ENCODE assay signal across 8 cellular contexts in the genomic region with DNA sequence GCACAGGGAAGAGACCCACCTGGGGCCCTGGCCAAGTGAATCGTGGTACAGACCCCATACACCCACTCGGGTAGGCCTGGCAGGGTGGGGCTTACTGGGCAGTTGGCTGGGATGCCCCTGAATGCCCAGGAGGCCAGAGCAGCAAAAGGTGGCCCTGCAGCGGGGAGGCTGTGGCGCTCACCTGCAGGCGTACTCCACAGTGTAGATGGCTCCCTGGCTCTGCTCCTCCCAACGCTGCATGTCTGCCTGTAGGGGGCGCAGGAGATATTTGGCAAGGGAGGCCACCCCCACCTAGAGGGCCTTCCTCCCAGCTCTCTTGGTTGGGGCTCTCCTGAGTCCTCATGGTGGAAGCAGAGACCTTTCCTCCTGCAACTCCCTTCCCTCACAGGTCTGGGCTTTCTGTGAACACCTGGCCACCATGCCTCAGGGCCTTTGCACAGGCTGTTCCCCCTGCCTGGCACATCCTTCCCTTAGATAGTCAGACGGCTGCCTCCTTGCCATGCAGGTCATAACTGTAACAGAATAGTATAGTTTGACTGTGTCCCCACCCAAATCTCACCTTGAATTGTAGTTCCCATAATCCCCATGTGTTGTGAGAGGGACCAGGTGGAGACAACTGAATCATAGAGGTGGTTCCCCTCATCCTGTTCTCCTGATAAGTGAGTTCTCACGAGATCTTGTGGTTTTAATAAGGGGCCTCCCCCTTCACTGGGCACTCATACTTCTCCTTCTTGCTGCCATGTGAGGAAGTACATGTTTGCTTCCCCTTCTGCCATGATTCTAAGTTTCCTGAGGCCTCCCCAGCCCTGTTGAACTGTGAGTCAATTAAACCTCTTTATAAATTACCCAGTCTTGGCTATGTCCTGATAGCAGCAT. TPM values are rescaled to one million over a fixed set of nuclear protein-coding genes. Genes with fewer than 3 reads are reported as not detected.
A peak's percentile ranks its signal among the peaks of the same experiment; 100 is the strongest.
DNase-seq lines count a peak whose midpoint lies in the region; ATAC-seq and TF ChIP-seq lines count a peak whose summit lies in the region.

No MANE protein-coding gene starts in this region.

- CTCF ChIA-PET in HEK293 (lab: Yijun Ruan, JAX), result interaction anchor here (0.5 to 2.7 kb wide), 7 partner anchors 12 to 768 kb away, joined by 3 to 9 read pairs (median 4); no protein-coding TSS in a partner anchor

- TF ChIP-seq CTCF in HEK293 (tag by site-specific recombination; IDR thresholded peaks at IDR 0.05), result peak; percentile 44
- peak; percentile 55 for TF ChIP-seq CTCF in RWPE2 (IDR thresholded peaks at IDR 0.05; ENCODE audit: poor library complexity, severe bottlenecking)
- peak; percentile 39 for TF ChIP-seq CTCF in hepatocyte (IDR thresholded peaks at IDR 0.05; ENCODE audit: poor library complexity)

- DNase-seq in RWPE2 (ENCODE audit: low spot score) (no peak), hepatocyte (ENCODE audit: low spot score) (peak; percentile 59), DMS79 treated with DMSO at 0.1 percent for 48 hours (lab: John Stamatoyannopoulos, UW) (no peak)
- peak; percentile 37 for DNase-seq in activated effector memory CD4-positive, alpha-beta T cell treated with Interleukin-2 at 50 U/mL for 16 hours
- DNase-seq in stimulated activated CD4-positive, alpha-beta T cell treated with anti-CD3 and anti-CD28 coated beads, Interleukin-4, amount 100 ng/mL, for 4 hours, result peak; percentile 43 to 59

- no peak overlapping the region for H2AFZ ChIP-seq in hepatocyte

- peaks cover 20% of the 10 kb centered on the region for H3K79me2 ChIP-seq in hepatocyte

- H3K4me1 ChIP-seq in BLaER1 (peaks cover 64% of the 10 kb centered on the region), HEK293 (ENCODE audit: control insufficient read depth, insufficient read depth, low read length) (no peaks in the 10 kb centered on the region), RWPE2 (ENCODE audit: insufficient read depth, poor library complexity, severe bottlenecking) (no peaks in the 10 kb centered on the region), hepatocyte (ENCODE audit: insufficient read depth) (peaks cover 6% of the 10 kb centered on the region)

- H3K4me2 ChIP-seq in BLaER1 (peak overlapping the region; percentile 3; the same call in 1 of the 2 replicates), hepatocyte (no peak overlapping the region)

- no peaks in the 10 kb centered on the region for H3K27me3 ChIP-seq in BLaER1
- no peaks in the 10 kb centered on the region for H3K27me3 ChIP-seq in RWPE2 (ENCODE audit: insufficient read depth, poor library complexity, severe bottlenecking)
- H3K27me3 ChIP-seq in hepatocyte, result no peaks in the 10 kb centered on the region

- H3K4me3 ChIP-seq in BLaER1, result no peak overlapping the region
- H3K4me3 ChIP-seq in HEK293 (ENCODE audit: low read depth, low read length), result no peak overlapping the region
- H3K4me3 ChIP-seq in RWPE2 (ENCODE audit: severe bottlenecking), result no peak overlapping the region
- H3K4me3 ChIP-seq in hepatocyte, result no peak overlapping the region

- H3K9me2 ChIP-seq in hepatocyte (replicated peaks; ENCODE audit: insufficient read depth), result no peaks in the 10 kb centered on the region

- ATAC-seq in RWPE2 (ENCODE audit: low read depth) (peak; percentile 68), GM18870 (IDR thresholded peaks at IDR 0.05; ENCODE audit: unreplicated experiment) (no peak)

- WGBS in hepatocyte (ENCODE audit: low lambda C conversion rate, missing lambda C conversion rate), result 64% methylated on average over 9 of the region's 9 CpGs

- H3K36me3 ChIP-seq in BLaER1, result peaks cover 75% of the 10 kb centered on the region
- H3K36me3 ChIP-seq in HEK293 (ENCODE audit: control insufficient read depth in 2 of 2, insufficient read depth in 1 of 2, low read length in 2 of 2), result peaks cover 4 to 30% of the 10 kb centered on the region in 2 experiments; a peak in 2 of 3 replicates
- peaks cover 22% of the 10 kb centered on the region for H3K36me3 ChIP-seq in RWPE2 (ENCODE audit: low read depth)
- no peaks in the 10 kb centered on the region for H3K36me3 ChIP-seq in hepatocyte (replicated peaks; ENCODE audit: insufficient read depth, low read depth)

- H3K9me3 ChIP-seq in BLaER1 (peaks cover 6% of the 10 kb centered on the region; the same call in 1 of the 2 replicates), HEK293 (ENCODE audit: control insufficient read depth, insufficient read depth, low read depth, low read length) (no peaks in the 10 kb centered on the region), RWPE2 (ENCODE audit: severe bottlenecking) (no peaks in the 10 kb centered on the region), hepatocyte (ENCODE audit: low read depth) (no peaks in the 10 kb centered on the region)

- H4K20me1 ChIP-seq in BLaER1 (peaks cover 31% of the 10 kb centered on the region), hepatocyte (ENCODE audit: insufficient read depth, poor library complexity, severe bottlenecking) (no peaks in the 10 kb centered on the region)

- 0 out of 2 replicates have a peak overlapping the region, but pooled peaks have one; percentile 10 for H3K9ac ChIP-seq in BLaER1

- no peak overlapping the region for H3K27ac ChIP-seq in BLaER1
- no peak overlapping the region for H3K27ac ChIP-seq in HEK293 (ENCODE audit: extremely low read depth, low read depth, low read length)
- H3K27ac ChIP-seq in RWPE2 (ENCODE audit: poor library complexity, severe bottlenecking), result no peak overlapping the region
- H3K27ac ChIP-seq in hepatocyte, result no peak overlapping the region

- POLR2A ChIA-PET in HEK293 (lab: Yijun Ruan, JAX), result interaction anchor here (0.6 to 1.0 kb wide), 2 partner anchors 16 to 113 kb away, joined by 3 to 4 read pairs; a partner anchor contains a TSS

TF ChIP-seq in HEK293, 187 proteins besides CTCF, POLR2A, EP300 and RAD21 (continues in another document):
- TF ChIP-seq, protein P1, sequence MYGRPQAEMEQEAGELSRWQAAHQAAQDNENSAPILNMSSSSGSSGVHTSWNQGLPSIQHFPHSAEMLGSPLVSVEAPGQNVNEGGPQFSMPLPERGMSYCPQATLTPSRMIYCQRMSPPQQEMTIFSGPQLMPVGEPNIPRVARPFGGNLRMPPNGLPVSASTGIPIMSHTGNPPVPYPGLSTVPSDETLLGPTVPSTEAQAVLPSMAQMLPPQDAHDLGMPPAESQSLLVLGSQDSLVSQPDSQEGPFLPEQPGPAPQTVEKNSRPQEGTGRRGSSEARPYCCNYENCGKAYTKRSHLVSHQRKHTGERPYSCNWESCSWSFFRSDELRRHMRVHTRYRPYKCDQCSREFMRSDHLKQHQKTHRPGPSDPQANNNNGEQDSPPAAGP (tag by site-specific recombination; IDR thresholded peaks at IDR 0.05), result no peak
- TF ChIP-seq ZNF555 (tag by site-specific recombination; conservative IDR thresholded peaks at IDR 0.05) (no peak), ZNF175 (tag by site-specific recombination; IDR thresholded peaks at IDR 0.05) (no peak), ZNF133 (tag by site-specific recombination; IDR thresholded peaks at IDR 0.05) (no peak), MZF1 (tag by site-specific recombination; IDR thresholded peaks at IDR 0.05; ENCODE audit: borderline replicate concordance) (peak; percentile 15; the same call in 1 of the 2 replicates), ZNF654 (tag by site-specific recombination; IDR thresholded peaks at IDR 0.05; ENCODE audit: low read depth) (peak; percentile 44), ZNF561 (tag by site-specific recombination; IDR thresholded peaks at IDR 0.05; ENCODE audit: borderline replicate concordance) (no peak), IKZF3 (tag by site-specific recombination; IDR thresholded peaks at IDR 0.05) (no peak), ZNF560 (tag by site-specific recombination; IDR thresholded peaks at IDR 0.05; ENCODE audit: borderline replicate concordance) (no peak), ZNF623 (tag by site-specific recombination; IDR thresholded peaks at IDR 0.05) (peak; percentile 97), ZNF169 (tag by site-specific recombination; IDR thresholded peaks at IDR 0.05) (no peak), ZNF10 (tag by site-specific recombination; IDR thresholded peaks at IDR 0.05) (no peak), ZNF596 (tag by site-specific recombination; IDR thresholded peaks at IDR 0.05) (no peak), EGR2 (tag by site-specific recombination; IDR thresholded peaks at IDR 0.05; ENCODE audit: low read depth) (no peak)
- TF ChIP-seq, protein P2, sequence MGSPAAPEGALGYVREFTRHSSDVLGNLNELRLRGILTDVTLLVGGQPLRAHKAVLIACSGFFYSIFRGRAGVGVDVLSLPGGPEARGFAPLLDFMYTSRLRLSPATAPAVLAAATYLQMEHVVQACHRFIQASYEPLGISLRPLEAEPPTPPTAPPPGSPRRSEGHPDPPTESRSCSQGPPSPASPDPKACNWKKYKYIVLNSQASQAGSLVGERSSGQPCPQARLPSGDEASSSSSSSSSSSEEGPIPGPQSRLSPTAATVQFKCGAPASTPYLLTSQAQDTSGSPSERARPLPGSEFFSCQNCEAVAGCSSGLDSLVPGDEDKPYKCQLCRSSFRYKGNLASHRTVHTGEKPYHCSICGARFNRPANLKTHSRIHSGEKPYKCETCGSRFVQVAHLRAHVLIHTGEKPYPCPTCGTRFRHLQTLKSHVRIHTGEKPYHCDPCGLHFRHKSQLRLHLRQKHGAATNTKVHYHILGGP (tag by site-specific recombination; IDR thresholded peaks at IDR 0.05), result no peak
- TF ChIP-seq, protein P3, sequence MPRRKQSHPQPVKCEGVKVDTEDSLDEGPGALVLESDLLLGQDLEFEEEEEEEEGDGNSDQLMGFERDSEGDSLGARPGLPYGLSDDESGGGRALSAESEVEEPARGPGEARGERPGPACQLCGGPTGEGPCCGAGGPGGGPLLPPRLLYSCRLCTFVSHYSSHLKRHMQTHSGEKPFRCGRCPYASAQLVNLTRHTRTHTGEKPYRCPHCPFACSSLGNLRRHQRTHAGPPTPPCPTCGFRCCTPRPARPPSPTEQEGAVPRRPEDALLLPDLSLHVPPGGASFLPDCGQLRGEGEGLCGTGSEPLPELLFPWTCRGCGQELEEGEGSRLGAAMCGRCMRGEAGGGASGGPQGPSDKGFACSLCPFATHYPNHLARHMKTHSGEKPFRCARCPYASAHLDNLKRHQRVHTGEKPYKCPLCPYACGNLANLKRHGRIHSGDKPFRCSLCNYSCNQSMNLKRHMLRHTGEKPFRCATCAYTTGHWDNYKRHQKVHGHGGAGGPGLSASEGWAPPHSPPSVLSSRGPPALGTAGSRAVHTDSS (tag by site-specific recombination; IDR thresholded peaks at IDR 0.05), result no peak

RNA-seq across cellular contexts. Expression of a gene that starts 5.9 kb away (rescaled TPM):
- total RNA-seq in hepatocyte, result 13.1 and 13.7 TPM in 2 replicates
- 25.6 and 34.2 TPM in 2 replicates for polyA plus RNA-seq in hepatocyte

RNA-seq across cellular contexts. Expression of a gene that starts 6.0 kb away (rescaled TPM):
- 35.1 and 44.7 TPM in 2 replicates for total RNA-seq in hepatocyte
- 85.7 and 88.3 TPM in 2 replicates for polyA plus RNA-seq in hepatocyte

RNA-seq across cellular contexts. Expression of a gene that starts 16.0 kb away (rescaled TPM):
- total RNA-seq in hepatocyte, result 0.32 and 0.70 TPM in 2 replicates
- 2.6 and 3.7 TPM in 2 replicates for polyA plus RNA-seq in hepatocyte

RNA-seq across cellular contexts. Expression of a gene that starts 17.1 kb away (rescaled TPM):
- 6.1 and 9.0 TPM in 2 replicates for total RNA-seq in hepatocyte
- polyA plus RNA-seq in hepatocyte, result 5.2 and 10.4 TPM in 2 replicates

RNA-seq across cellular contexts. Expression of a gene that starts 25.7 kb away (rescaled TPM):
- 0.03 TPM in 1 of 2 replicates, not detected in the other for total RNA-seq in hepatocyte
- not detected in 2 replicates for polyA plus RNA-seq in hepatocyte

Comparison
In these comparisons a context has a peak if more than half of its experiments do, and no peak if none do; other contexts are left out.
1. DNase-seq: peak in activated effector memory CD4-positive, alpha-beta T cell treated with Interleukin-2 at 50 U/mL for 16 hours (single experiment), hepatocyte (single experiment) and stimulated activated CD4-positive, alpha-beta T cell treated with anti-CD3 and anti-CD28 coated beads, Interleukin-4, amount 100 ng/mL, for 4 hours (2 of 2); none in RWPE2 (single experiment) and DMS79 treated with DMSO at 0.1 percent for 48 hours (single experiment).
2. Peak in every context shown above with its lines, with median percentiles within 50 percentile points of each other: CTCF ChIP-seq.